Comparison of ENCODE assay signal across 21 cellular contexts in genomic region chr2:147482111-147482510, GRCh38.
"Had no signal": no experiment of that assay in that cellular context is flagged by ENCODE, and none has a peak within 500 bp of the region (broad histone marks: within the 10 kb centered on the region; RNA-seq: fewer than 3 reads in every experiment).

No MANE protein-coding gene starts in this region.

- H3K9me3 ChIP-seq: tibial nerve had no signal

- H3K4me3 ChIP-seq: tibial nerve had no signal

- H3K27ac ChIP-seq: brain microvascular endothelial cell, tibial nerve had no signal

- H3K27me3 Mint-ChIP-seq: activated CD8-positive, alpha-beta T cell treated with anti-CD3 and anti-CD28 coated beads for 36 hours; activated naive CD4-positive, alpha-beta T cell treated with anti-CD3 and anti-CD28 coated beads, Interleukin-2, amount 10 ng/mL, durations not matched to agents 7 days and 5 days; activated naive CD8-positive, alpha-beta T cell treated with anti-CD3 and anti-CD28 coated beads, Interleukin-2, amount 50 U/mL, for 24 hours; activated T-cell treated with anti-CD3 and anti-CD28 coated beads, Interleukin-2, amount 50 U/mL, for 24 hours; central memory CD8-positive, alpha-beta T cell; natural killer cell treated with Interleukin-12 subunit alpha and Interleukin-12 subunit beta and Interleukin-15 and Interleukin-18, amount 100 ng/mL, for 72 hours had no signal

- DNase-seq: activated CD4-positive, alpha-beta T cell treated with anti-CD3 and anti-CD28 coated beads for 48 hours; activated CD4-positive, CD25-positive, alpha-beta regulatory T cell; activated CD8-positive, alpha-beta T cell treated with anti-CD3 and anti-CD28 coated beads for 36 hours; activated naive CD4-positive, alpha-beta T cell treated with anti-CD3 and anti-CD28 coated beads, Interleukin-2, amount 10 ng/mL, durations not matched to agents 7 days and 5 days; activated naive CD8-positive, alpha-beta T cell treated with anti-CD3 and anti-CD28 coated beads, Interleukin-2, amount 50 U/mL, for 24 hours; activated T-cell treated with anti-CD3 and anti-CD28 coated beads, Interleukin-2, amount 50 U/mL, for 24 hours; aorta; brain microvascular endothelial cell; cortex of kidney; erythroblast; nucleus accumbens; stimulated activated CD4-positive, alpha-beta T cell treated with anti-CD3 and anti-CD28 coated beads, Interleukin-12 subunit alpha, Interleukin-12 subunit beta, amount 100 ng/mL, for 4 hours; stimulated activated CD4-positive, alpha-beta T cell treated with anti-CD3 and anti-CD28 coated beads, Interleukin-1b, Interleukin-23, amount 100 ng/mL, for 48 hours; stimulated activated CD8-positive, alpha-beta memory T cell treated with anti-CD3 and anti-CD28 coated beads, Interleukin-4, amount 100 ng/mL, for 48 hours; stimulated activated naive CD4-positive, alpha-beta T cell; T-helper 1 cell; T-helper 9 cell had no signal

- H3K27me3 ChIP-seq: brain microvascular endothelial cell, tibial nerve had no signal

- H3K4me3 Mint-ChIP-seq: activated CD8-positive, alpha-beta T cell treated with anti-CD3 and anti-CD28 coated beads for 36 hours; activated naive CD4-positive, alpha-beta T cell treated with anti-CD3 and anti-CD28 coated beads, Interleukin-2, amount 10 ng/mL, durations not matched to agents 7 days and 5 days; activated naive CD8-positive, alpha-beta T cell treated with anti-CD3 and anti-CD28 coated beads, Interleukin-2, amount 50 U/mL, for 24 hours; activated T-cell treated with anti-CD3 and anti-CD28 coated beads, Interleukin-2, amount 50 U/mL, for 24 hours; central memory CD8-positive, alpha-beta T cell; natural killer cell treated with Interleukin-12 subunit alpha and Interleukin-12 subunit beta and Interleukin-15 and Interleukin-18, amount 100 ng/mL, for 72 hours had no signal

- H3K27ac Mint-ChIP-seq: activated CD8-positive, alpha-beta T cell treated with anti-CD3 and anti-CD28 coated beads for 36 hours; activated naive CD4-positive, alpha-beta T cell treated with anti-CD3 and anti-CD28 coated beads, Interleukin-2, amount 10 ng/mL, durations not matched to agents 7 days and 5 days; activated naive CD8-positive, alpha-beta T cell treated with anti-CD3 and anti-CD28 coated beads, Interleukin-2, amount 50 U/mL, for 24 hours; activated T-cell treated with anti-CD3 and anti-CD28 coated beads, Interleukin-2, amount 50 U/mL, for 24 hours; activated T-helper 2 cell treated with anti-CD3 and anti-CD28 coated beads, Interferon-gamma antibody, Interleukin-2, Interleukin-4, amounts not matched to agents 10 μg/mL and 5 μg/mL and 100 μg/mL, durations not matched to agents 14 hours and 24 hours and 36 hours; natural killer cell treated with Interleukin-12 subunit alpha and Interleukin-12 subunit beta and Interleukin-15 and Interleukin-18, amount 100 ng/mL, for 72 hours had no signal

- H3K36me3 ChIP-seq: brain microvascular endothelial cell, tibial nerve had no signal

- H3K36me3 Mint-ChIP-seq: natural killer cell treated with Interleukin-12 subunit alpha and Interleukin-12 subunit beta and Interleukin-15 and Interleukin-18, amount 100 ng/mL, for 72 hours had no signal

- H3K4me1 Mint-ChIP-seq: activated naive CD8-positive, alpha-beta T cell treated with anti-CD3 and anti-CD28 coated beads, Interleukin-2, amount 50 U/mL, for 24 hours; central memory CD8-positive, alpha-beta T cell had no signal

- ATAC-seq: activated CD8-positive, alpha-beta T cell treated with anti-CD3 and anti-CD28 coated beads for 36 hours; natural killer cell treated with Interleukin-12 subunit alpha and Interleukin-12 subunit beta and Interleukin-15 and Interleukin-18, amount 100 ng/mL, for 72 hours had no signal

- H3K4me1 ChIP-seq: tibial nerve had no signal

- H3K9me3 Mint-ChIP-seq: activated CD8-positive, alpha-beta T cell treated with anti-CD3 and anti-CD28 coated beads for 36 hours; activated naive CD4-positive, alpha-beta T cell treated with anti-CD3 and anti-CD28 coated beads, Interleukin-2, amount 10 ng/mL, durations not matched to agents 7 days and 5 days; activated naive CD8-positive, alpha-beta T cell treated with anti-CD3 and anti-CD28 coated beads, Interleukin-2, amount 50 U/mL, for 24 hours; activated T-cell treated with anti-CD3 and anti-CD28 coated beads, Interleukin-2, amount 50 U/mL, for 24 hours; activated T-helper 2 cell treated with anti-CD3 and anti-CD28 coated beads, Interferon-gamma antibody, Interleukin-2, Interleukin-4, amounts not matched to agents 10 μg/mL and 5 μg/mL and 100 μg/mL, durations not matched to agents 14 hours and 24 hours and 36 hours; central memory CD8-positive, alpha-beta T cell; natural killer cell treated with Interleukin-12 subunit alpha and Interleukin-12 subunit beta and Interleukin-15 and Interleukin-18, amount 100 ng/mL, for 72 hours had no signal
